Comparison of ENCODE assay signal across 8 cellular contexts in genomic region chr15:24956131-24956838, GRCh38. TPM values are rescaled to one million over a fixed set of nuclear protein-coding genes. Genes with fewer than 3 reads are reported as not detected.
DNase-seq lines count a peak whose midpoint lies in the region; ATAC-seq and TF ChIP-seq lines count a peak whose summit lies in the region.

No MANE protein-coding gene starts in this region.

- no peaks in the 10 kb centered on the region for H3K9me2 ChIP-seq in PC-3 (replicated peaks; ENCODE audit: low read length)

- H3K4me3 ChIP-seq in BLaER1 (peak overlapping the region; percentile 79), PC-3 (ENCODE audit: low read length) (peak overlapping the region; percentile 88), fibroblast of pulmonary artery (replicated peaks; ENCODE audit: low read depth, low read length) (peak overlapping the region; percentile 93)

- H3K9me3 Mint-ChIP-seq in nephron progenitor cell = peaks cover 66% of the 10 kb centered on the region
- no peaks in the 10 kb centered on the region for H3K9me3 Mint-ChIP-seq in stimulated activated naive CD8-positive, alpha-beta T cell treated with anti-CD3 and anti-CD28 coated beads, Interleukin-15, amount 100 ng/mL, for 72 hours

- CTCF ChIA-PET in PC-3 (lab: Charles Lee) = no interaction called here

- H3K4me1 ChIP-seq in BLaER1 (peaks cover 31% of the 10 kb centered on the region), PC-3 (ENCODE audit: insufficient read depth, low read length) (no peaks in the 10 kb centered on the region)

- TSS peak; percentile 69 for BruUV-seq in PC-3 (replicated peaks; lab: Mats Ljungman, UMichigan)

- no peak for TF ChIP-seq CTCF in PC-3 (conservative IDR thresholded peaks at IDR 0.05; ENCODE audit: low read depth, low read length)
- TF ChIP-seq CTCF in fibroblast of pulmonary artery (IDR thresholded peaks at IDR 0.05; ENCODE audit: low read length, missing control alignments) = no peak
- TF ChIP-seq CTCF in nephron progenitor cell (IDR thresholded peaks at IDR 0.05) = no peak

- peak overlapping the region; percentile 92 for H3K4me3 Mint-ChIP-seq in nephron progenitor cell
- H3K4me3 Mint-ChIP-seq in stimulated activated naive CD8-positive, alpha-beta T cell treated with anti-CD3 and anti-CD28 coated beads, Interleukin-15, amount 100 ng/mL, for 72 hours = peak overlapping the region; percentile 87 to 90

- peak overlapping the region; percentile 87 for H3K27ac ChIP-seq in BLaER1
- H3K27ac ChIP-seq in PC-3 (ENCODE audit: low read length) = peak overlapping the region; percentile 70

- H3K79me2 ChIP-seq in PC-3 (ENCODE audit: low read length) = peaks cover 64% of the 10 kb centered on the region

- H3K9me3 ChIP-seq in BLaER1 (peaks cover 48% of the 10 kb centered on the region), PC-3 (ENCODE audit: low read length) (0 out of 2 replicates have a peak, but pooled peaks cover 6% of the 10 kb centered on the region)

- peak; percentile 75 for ATAC-seq in GM19328 (IDR thresholded peaks at IDR 0.05; ENCODE audit: unreplicated experiment)
- peak; percentile 44 for ATAC-seq in HG03521 (IDR thresholded peaks at IDR 0.05; ENCODE audit: unreplicated experiment)
- ATAC-seq in PC-3 = peak; percentile 71
- peak; percentile 82 for ATAC-seq in stimulated activated naive CD8-positive, alpha-beta T cell treated with anti-CD3 and anti-CD28 coated beads, Interleukin-15, amount 100 ng/mL, for 72 hours

- H3K36me3 ChIP-seq in BLaER1 (peaks cover 10% of the 10 kb centered on the region), PC-3 (ENCODE audit: low read depth, low read length) (0 out of 2 replicates have a peak, but pooled peaks cover 2% of the 10 kb centered on the region)

- intact Hi-C loops in PC-3 (cut with micrococcal nuclease) = no loop called here

- peak overlapping the region; percentile 97 for H3K27ac Mint-ChIP-seq in nephron progenitor cell
- peak overlapping the region; percentile 95 to 96 for H3K27ac Mint-ChIP-seq in stimulated activated naive CD8-positive, alpha-beta T cell treated with anti-CD3 and anti-CD28 coated beads, Interleukin-15, amount 100 ng/mL, for 72 hours

- peak overlapping the region; percentile 78 for H2AFZ ChIP-seq in PC-3 (ENCODE audit: low read length)

- peaks cover 36% of the 10 kb centered on the region for H3K36me3 Mint-ChIP-seq in nephron progenitor cell (ENCODE audit: low read depth)

- peaks cover 14% of the 10 kb centered on the region for H3K4me1 Mint-ChIP-seq in nephron progenitor cell
- H3K4me1 Mint-ChIP-seq in stimulated activated naive CD8-positive, alpha-beta T cell treated with anti-CD3 and anti-CD28 coated beads, Interleukin-15, amount 100 ng/mL, for 72 hours = peaks cover 5% of the 10 kb centered on the region

- DNase-seq in PC-3 (peak; percentile 52), fibroblast of pulmonary artery (ENCODE audit: low read depth) (peak; percentile 83), nephron progenitor cell (peak; percentile 74)
- peak; percentile 32 for DNase-seq in activated T-helper 9 cell treated with anti-CD3 and anti-CD28 coated beads, Interleukin-2, amount 50 U/mL, for 16 hours (ENCODE audit: low read depth)
- peak; percentile 59 to 74 for DNase-seq in stimulated activated naive CD8-positive, alpha-beta T cell treated with anti-CD3 and anti-CD28 coated beads, Interleukin-15, amount 100 ng/mL, for 72 hours

- POLR2A ChIA-PET in PC-3 (lab: Charles Lee; ENCODE audit: unreplicated experiment) = interaction anchor here (0.6 kb wide), 1 partner anchor 90 kb away, joined by 5 read pairs; no protein-coding TSS in a partner anchor

- no peaks in the 10 kb centered on the region for H3F3A ChIP-seq in PC-3 (ENCODE audit: low read length, unreplicated experiment)

- H3K27me3 ChIP-seq in BLaER1 (no peaks in the 10 kb centered on the region), PC-3 (ENCODE audit: low read length) (no peaks in the 10 kb centered on the region)

- peaks cover 37% of the 10 kb centered on the region for H4K20me1 ChIP-seq in BLaER1
- no peaks in the 10 kb centered on the region for H4K20me1 ChIP-seq in PC-3 (ENCODE audit: low read length)

- H3K27me3 Mint-ChIP-seq in nephron progenitor cell (ENCODE audit: low read depth, poor library complexity) = no peaks in the 10 kb centered on the region
- H3K27me3 Mint-ChIP-seq in stimulated activated naive CD8-positive, alpha-beta T cell treated with anti-CD3 and anti-CD28 coated beads, Interleukin-15, amount 100 ng/mL, for 72 hours = no peaks in the 10 kb centered on the region

- peak overlapping the region; percentile 82 for H3K9ac ChIP-seq in BLaER1
- peak overlapping the region; percentile 79 for H3K9ac ChIP-seq in PC-3 (ENCODE audit: low read length)

- H3K4me2 ChIP-seq in BLaER1 = peak overlapping the region; percentile 71
- H3K4me2 ChIP-seq in PC-3 (ENCODE audit: low read length) = peak overlapping the region; percentile 82

RNA-seq across cellular contexts. Expression of gene SNRPN, which starts 1.5 kb away (rescaled TPM):
- 131 and 139 TPM in 2 replicates for total RNA-seq in PC-3 (2014; rRNA removed)

RNA-seq across cellular contexts. Expression of gene SNURF, which starts 1.5 kb away (rescaled TPM):
- total RNA-seq in PC-3 (2014; rRNA removed) = 6.0 and 13.1 TPM in 2 replicates

Comparison
In these comparisons a context has a peak if more than half of its experiments do, and no peak if none do; other contexts are left out.
1. Peak in every context shown above with its lines: DNase-seq, ATAC-seq, H3K4me3 ChIP-seq and H3K27ac ChIP-seq.
2. DNase-seq: peak in every context shown above with its lines; median percentile 83 in fibroblast of pulmonary artery; 74 in nephron progenitor cell; 66 in stimulated activated naive CD8-positive, alpha-beta T cell treated with anti-CD3 and anti-CD28 coated beads, Interleukin-15, amount 100 ng/mL, for 72 hours; 52 in PC-3; 32 in activated T-helper 9 cell treated with anti-CD3 and anti-CD28 coated beads, Interleukin-2, amount 50 U/mL, for 16 hours.